Comparison of ENCODE assay signal across 1 cellular context in genomic region chr1:91795601-91796389, GRCh38.
A peak's percentile ranks its signal among the peaks of the same experiment; 100 is the strongest.
TF ChIP-seq lines count a peak whose summit lies in the region.

No MANE protein-coding gene starts in this region.

TF ChIP-seq in IMR-90, 13 proteins besides CTCF, POLR2A, EP300 and RAD21 (continued from another document):
- TF ChIP-seq CHD1 (IDR thresholded peaks at IDR 0.05; ENCODE audit: low read depth, low read length) = no peak
- TF ChIP-seq RFX5 (IDR thresholded peaks at IDR 0.05; ENCODE audit: low read depth, low read length) = no peak
- no peak for TF ChIP-seq USF2 (IDR thresholded peaks at IDR 0.05; ENCODE audit: low read depth, low read length)
- TF ChIP-seq MXI1 (IDR thresholded peaks at IDR 0.05; ENCODE audit: borderline replicate concordance, low read depth, low read length) = no peak
- no peak for TF ChIP-seq NFE2L2 (IDR thresholded peaks at IDR 0.05; ENCODE audit: low read depth, low read length)
- TF ChIP-seq SMC3 (IDR thresholded peaks at IDR 0.05; ENCODE audit: low read depth, low read length) = no peak
- peak; percentile 34; the same call in 1 of the 2 replicates for TF ChIP-seq CEBPB (IDR thresholded peaks at IDR 0.05; ENCODE audit: low read depth, low read length)
